32 cellular contexts compared by ENCODE assay signal in the genomic region with DNA sequence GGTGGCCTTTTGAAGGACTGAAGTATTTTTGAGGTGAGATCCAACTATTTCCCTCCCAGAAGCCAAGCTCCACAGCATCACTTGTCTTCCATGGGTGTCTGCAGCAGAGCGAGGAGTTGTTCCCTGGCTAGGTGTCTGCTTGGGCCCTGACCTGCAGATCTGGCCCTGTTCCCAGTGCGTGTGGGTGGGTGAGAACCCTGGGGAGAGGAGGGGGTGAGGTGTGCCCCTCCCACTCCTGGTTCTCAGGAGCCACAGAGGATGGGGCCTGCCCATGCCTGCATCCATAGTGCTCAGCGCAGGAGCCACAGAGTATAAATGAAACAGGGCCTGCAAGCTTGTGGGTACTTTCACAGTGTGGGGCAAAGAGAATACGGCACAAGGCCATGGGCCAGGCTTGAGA. TPM values are rescaled to one million over a fixed set of nuclear protein-coding genes. Genes with fewer than 3 reads are reported as not detected.
DNase-seq lines count a peak whose midpoint lies in the region; ATAC-seq, FAIRE-seq and TF ChIP-seq lines count a peak whose summit lies in the region.
"Had no signal": no experiment of that assay in that cellular context is flagged by ENCODE, and none has a peak within 500 bp of the region (broad histone marks: within the 10 kb centered on the region; RNA-seq: fewer than 3 reads in every experiment).

No MANE protein-coding gene starts in this region.

- intact Hi-C loops in natural killer cell (cut with micrococcal nuclease) = no loop called here

- H3K36me3 ChIP-seq in bronchial epithelial cell (ENCODE audit: control insufficient read depth, insufficient read depth, low read length) (no peaks in the 10 kb centered on the region), parathyroid adenoma (ENCODE audit: control insufficient read depth, insufficient read depth, low read length) (no peaks in the 10 kb centered on the region)
- H3K36me3 ChIP-seq: adrenal gland had no signal

- H3K9me3 Mint-ChIP-seq in natural killer cell treated with Interleukin-12 subunit alpha and Interleukin-12 subunit beta and Interleukin-15 and Interleukin-18, amount 100 ng/mL, for 72 hours = no peaks in the 10 kb centered on the region
- no peaks in the 10 kb centered on the region for H3K9me3 Mint-ChIP-seq in natural killer cell
- H3K9me3 Mint-ChIP-seq in activated T-cell treated with anti-CD3 and anti-CD28 coated beads, Interleukin-2, amount 50 U/mL, for 4 hours = no peaks in the 10 kb centered on the region
- H3K9me3 Mint-ChIP-seq: CD4-positive, alpha-beta T cell; central memory CD8-positive, alpha-beta T cell; endodermal cell; H9 had no signal

- peak overlapping the region; percentile 60 for H2AFZ ChIP-seq in parathyroid adenoma

- TF ChIP-seq CTCF in natural killer cell (IDR thresholded peaks at IDR 0.05) (no peak), bronchial epithelial cell (IDR thresholded peaks at IDR 0.05; ENCODE audit: insufficient read depth, low read length, severe bottlenecking) (no peak), parathyroid adenoma (IDR thresholded peaks at IDR 0.05) (no peak)

- FAIRE-seq in bronchial epithelial cell (lab: Jason Lieb, UNC) = no peak
- FAIRE-seq in urothelium cell line (lab: Jason Lieb, UNC) = no peak
- FAIRE-seq: D721Med, keratinocyte had no signal

- no peak overlapping the region for H3K27ac Mint-ChIP-seq in natural killer cell treated with Interleukin-12 subunit alpha and Interleukin-12 subunit beta and Interleukin-15 and Interleukin-18, amount 100 ng/mL, for 72 hours
- H3K27ac Mint-ChIP-seq in natural killer cell = no peak overlapping the region
- H3K27ac Mint-ChIP-seq: CD4-positive, alpha-beta T cell; endodermal cell; H9 had no signal

- peaks cover 0 to 6% of the 10 kb centered on the region in 2 donors for H3K27me3 Mint-ChIP-seq in natural killer cell treated with Interleukin-12 subunit alpha and Interleukin-12 subunit beta and Interleukin-15 and Interleukin-18, amount 100 ng/mL, for 72 hours
- H3K27me3 Mint-ChIP-seq in natural killer cell (ENCODE audit: low read depth in 2 of 2) = peaks cover 0 to 14% of the 10 kb centered on the region in 2 donors
- no peaks in the 10 kb centered on the region for H3K27me3 Mint-ChIP-seq in activated T-cell treated with anti-CD3 and anti-CD28 coated beads, Interleukin-2, amount 50 U/mL, for 4 hours (ENCODE audit: low read depth)

- H3K4me3 Mint-ChIP-seq in natural killer cell treated with Interleukin-12 subunit alpha and Interleukin-12 subunit beta and Interleukin-15 and Interleukin-18, amount 100 ng/mL, for 72 hours = no peak overlapping the region
- H3K4me3 Mint-ChIP-seq in natural killer cell = no peak overlapping the region
- H3K4me3 Mint-ChIP-seq in activated T-cell treated with anti-CD3 and anti-CD28 coated beads, Interleukin-2, amount 50 U/mL, for 4 hours = no peak overlapping the region
- H3K4me3 Mint-ChIP-seq: CD4-positive, alpha-beta T cell; central memory CD8-positive, alpha-beta T cell; endodermal cell; H9 had no signal

- H3K4me3 ChIP-seq in bronchial epithelial cell (ENCODE audit: low read depth, low read length) = no peak overlapping the region
- no peak overlapping the region for H3K4me3 ChIP-seq in parathyroid adenoma (ENCODE audit: low read depth, low read length)
- H3K4me3 ChIP-seq: adrenal gland, SK-N-MC had no signal

- no peak overlapping the region for H3K27ac ChIP-seq in parathyroid adenoma
- H3K27ac ChIP-seq: adrenal gland, HL-60, RWPE1, SK-N-MC had no signal

- H3K4me1 ChIP-seq in parathyroid adenoma = peaks cover 3% of the 10 kb centered on the region
- H3K4me1 ChIP-seq: adrenal gland had no signal

- no peak overlapping the region for H3K4me2 ChIP-seq in parathyroid adenoma (ENCODE audit: low read length)

- H3K79me2 ChIP-seq in parathyroid adenoma = no peaks in the 10 kb centered on the region

- H3K4me1 Mint-ChIP-seq in natural killer cell treated with Interleukin-12 subunit alpha and Interleukin-12 subunit beta and Interleukin-15 and Interleukin-18, amount 100 ng/mL, for 72 hours (ENCODE audit: low read depth in 2 of 2) = no peaks in the 10 kb centered on the region
- H3K4me1 Mint-ChIP-seq in natural killer cell = no peaks in the 10 kb centered on the region
- no peaks in the 10 kb centered on the region for H3K4me1 Mint-ChIP-seq in activated T-cell treated with anti-CD3 and anti-CD28 coated beads, Interleukin-2, amount 50 U/mL, for 4 hours (ENCODE audit: low read depth)
- H3K4me1 Mint-ChIP-seq: central memory CD8-positive, alpha-beta T cell had no signal

- H3K9ac ChIP-seq in parathyroid adenoma = no peak overlapping the region

- no peaks in the 10 kb centered on the region for H3K9me3 ChIP-seq in parathyroid adenoma (ENCODE audit: control insufficient read depth, low read length)
- H3K9me3 ChIP-seq: adrenal gland had no signal

- ATAC-seq in natural killer cell treated with Interleukin-12 subunit alpha and Interleukin-12 subunit beta and Interleukin-15 and Interleukin-18, amount 100 ng/mL, for 72 hours = peak; percentile 36 to 43
- ATAC-seq in natural killer cell = no peak
- ATAC-seq in activated T-cell treated with anti-CD3 and anti-CD28 coated beads, Interleukin-2, amount 50 U/mL, for 4 hours = no peak
- ATAC-seq: esophagus mucosa had no signal

- H3K27me3 ChIP-seq in bronchial epithelial cell (ENCODE audit: control insufficient read depth, insufficient read depth, low read length) = no peaks in the 10 kb centered on the region
- H3K27me3 ChIP-seq in parathyroid adenoma (ENCODE audit: control insufficient read depth, insufficient read depth, low read length) = no peaks in the 10 kb centered on the region
- H3K27me3 ChIP-seq: adrenal gland had no signal

- DNase-seq in natural killer cell treated with Interleukin-12 subunit alpha and Interleukin-12 subunit beta and Interleukin-15 and Interleukin-18, amount 100 ng/mL, for 72 hours (ENCODE audit: low spot score) = no peak
- no peak for DNase-seq in natural killer cell
- peak; percentile 74 for DNase-seq in bronchial epithelial cell (ENCODE audit: low read depth)
- peak; percentile 40 for DNase-seq in urothelium cell line (ENCODE audit: low spot score)
- DNase-seq in activated CD8-positive, alpha-beta memory T cell treated with anti-CD3 and anti-CD28 coated beads, Interleukin-2, amount 50 U/mL, for 4 hours = no peak
- DNase-seq in activated T-cell treated with anti-CD3 and anti-CD28 coated beads, Interleukin-2, amount 50 U/mL, for 4 hours = no peak
- DNase-seq in NCI-H2081 (lab: John Stamatoyannopoulos, UW) = no peak
- DNase-seq: activated naive CD4-positive, alpha-beta T cell treated with Interleukin-2 at 50 U/mL for 16 hours; adrenal gland; CD4-positive, alpha-beta T cell; dermis blood vessel endothelial cell; EL; endodermal cell; foreskin fibroblast; H9; head of caudate nucleus; Kasumi-1; NCI-H146; occipital lobe; OCI-M1; stimulated activated naive CD4-positive, alpha-beta T cell had no signal

- no peaks in the 10 kb centered on the region for H3K36me3 Mint-ChIP-seq in natural killer cell treated with Interleukin-12 subunit alpha and Interleukin-12 subunit beta and Interleukin-15 and Interleukin-18, amount 100 ng/mL, for 72 hours
- no peaks in the 10 kb centered on the region for H3K36me3 Mint-ChIP-seq in natural killer cell
- no peaks in the 10 kb centered on the region for H3K36me3 Mint-ChIP-seq in activated T-cell treated with anti-CD3 and anti-CD28 coated beads, Interleukin-2, amount 50 U/mL, for 4 hours (ENCODE audit: insufficient read depth)

RNA-seq across cellular contexts. Expression of a gene that starts 15.8 kb away (rescaled TPM):
- total RNA-seq in natural killer cell treated with Interleukin-12 subunit alpha and Interleukin-12 subunit beta and Interleukin-15 and Interleukin-18, amount 100 ng/mL, for 72 hours = under 1 TPM; 0.19 to 0.73 TPM
- not detected for total RNA-seq in natural killer cell
- total RNA-seq in bronchial epithelial cell = not detected in 2 replicates
- 1 to 10 TPM in 2 of 3 donors, under 1 TPM in 1; 0.49 to 2.3 (median 1.2) TPM for total RNA-seq in activated T-cell treated with anti-CD3 and anti-CD28 coated beads, Interleukin-2, amount 50 U/mL, for 4 hours
- total RNA-seq: A673, adrenal gland, dermis blood vessel endothelial cell, endodermal cell, esophagus mucosa, H9, occipital lobe, pulmonary artery endothelial cell had no signal

RNA-seq across cellular contexts. Expression of a gene that starts 26.8 kb away (rescaled TPM):
- not detected for total RNA-seq in natural killer cell treated with Interleukin-12 subunit alpha and Interleukin-12 subunit beta and Interleukin-15 and Interleukin-18, amount 100 ng/mL, for 72 hours
- total RNA-seq in natural killer cell (not detected), bronchial epithelial cell (0.26 and 0.38 TPM in 2 replicates)
- under 1 TPM in 2 of 3 donors, not detected in 1; 0.24 to 0.25 TPM for total RNA-seq in activated T-cell treated with anti-CD3 and anti-CD28 coated beads, Interleukin-2, amount 50 U/mL, for 4 hours
- total RNA-seq: A673; CD4-positive, alpha-beta T cell; dermis blood vessel endothelial cell; endodermal cell; H9; occipital lobe; pulmonary artery endothelial cell; T-helper 1 cell treated with Interleukin-12 subunit alpha and Interleukin-12 subunit beta and Interleukin-4 antibody, amounts not matched to agents 30 ng/mL and 1 ng/mL, for 36 hours had no signal

Comparison
In these comparisons a context has a peak if more than half of its experiments do, and no peak if none do; other contexts are left out.
1. ATAC-seq: peak in natural killer cell treated with Interleukin-12 subunit alpha and Interleukin-12 subunit beta and Interleukin-15 and Interleukin-18, amount 100 ng/mL, for 72 hours (2 of 2); none in natural killer cell (0 of 3) and activated T-cell treated with anti-CD3 and anti-CD28 coated beads, Interleukin-2, amount 50 U/mL, for 4 hours (0 of 2).
2. DNase-seq: peak in bronchial epithelial cell (single experiment) and urothelium cell line (single experiment); none in natural killer cell treated with Interleukin-12 subunit alpha and Interleukin-12 subunit beta and Interleukin-15 and Interleukin-18, amount 100 ng/mL, for 72 hours (single experiment), natural killer cell (single experiment), activated CD8-positive, alpha-beta memory T cell treated with anti-CD3 and anti-CD28 coated beads, Interleukin-2, amount 50 U/mL, for 4 hours (single experiment), activated T-cell treated with anti-CD3 and anti-CD28 coated beads, Interleukin-2, amount 50 U/mL, for 4 hours (single experiment) and NCI-H2081 (0 of 2).